In genomic region chr1:196412326-196412725, GRCh38 we compare ENCODE assay signal across 35 cellular contexts.
"Had no signal": no experiment of that assay in that cellular context is flagged by ENCODE, and none has a peak within 500 bp of the region (broad histone marks: within the 10 kb centered on the region; RNA-seq: fewer than 3 reads in every experiment).

No MANE protein-coding gene starts in this region.

- H3K27me3 Mint-ChIP-seq: activated B cell treated with CpG ODN at 0.5 μM for 24 hours; activated CD4-positive, alpha-beta memory T cell treated with anti-CD3 and anti-CD28 coated beads, Interleukin-2, amount 10 ng/mL, durations not matched to agents 7 days and 5 days; activated CD4-positive, alpha-beta T cell treated with anti-CD3 and anti-CD28 coated beads, Interleukin-2, amount 10 ng/mL, durations not matched to agents 7 days and 5 days; activated CD8-positive, alpha-beta memory T cell treated with anti-CD3 and anti-CD28 coated beads, Interleukin-2, amount 10 ng/mL, durations not matched to agents 7 days and 5 days; activated naive CD4-positive, alpha-beta T cell treated with anti-CD3 and anti-CD28 coated beads, Interleukin-2, amount 10 ng/mL, durations not matched to agents 7 days and 5 days; activated naive CD4-positive, alpha-beta T cell treated with anti-CD3 and anti-CD28 coated beads, Interleukin-2, amount 50 U/mL, for 24 hours; activated naive CD8-positive, alpha-beta T cell; activated naive CD8-positive, alpha-beta T cell treated with anti-CD3 and anti-CD28 coated beads, Interleukin-2, amount 10 ng/mL, durations not matched to agents 7 days and 5 days; activated T-cell treated with anti-CD3 and anti-CD28 coated beads, Interleukin-2, amount 50 U/mL, for 24 hours; brain; central memory CD8-positive, alpha-beta T cell had no signal

- H3K27me3 ChIP-seq: ascending aorta, cardiac muscle cell had no signal

- H3K27ac Mint-ChIP-seq: activated B cell treated with CpG ODN at 0.5 μM for 24 hours; activated CD4-positive, alpha-beta memory T cell treated with anti-CD3 and anti-CD28 coated beads, Interleukin-2, amount 10 ng/mL, durations not matched to agents 7 days and 5 days; activated CD4-positive, alpha-beta T cell treated with anti-CD3 and anti-CD28 coated beads, Interleukin-2, amount 10 ng/mL, durations not matched to agents 7 days and 5 days; activated CD8-positive, alpha-beta memory T cell treated with anti-CD3 and anti-CD28 coated beads, Interleukin-2, amount 10 ng/mL, durations not matched to agents 7 days and 5 days; activated CD8-positive, alpha-beta T cell treated with anti-CD3 and anti-CD28 coated beads, Interleukin-2, amount 10 ng/mL, durations not matched to agents 7 days and 5 days; activated naive CD4-positive, alpha-beta T cell treated with anti-CD3 and anti-CD28 coated beads, Interleukin-2, amount 10 ng/mL, durations not matched to agents 7 days and 5 days; activated naive CD4-positive, alpha-beta T cell treated with anti-CD3 and anti-CD28 coated beads, Interleukin-2, amount 50 U/mL, for 24 hours; activated naive CD8-positive, alpha-beta T cell; activated naive CD8-positive, alpha-beta T cell treated with anti-CD3 and anti-CD28 coated beads, Interleukin-2, amount 10 ng/mL, durations not matched to agents 7 days and 5 days; activated naive CD8-positive, alpha-beta T cell treated with anti-CD3 and anti-CD28 coated beads, Interleukin-2, amount 50 U/mL, for 24 hours; activated T-cell treated with anti-CD3 and anti-CD28 coated beads, Interleukin-2, amount 50 U/mL, for 24 hours; activated T-helper 2 cell treated with anti-CD3 and anti-CD28 coated beads, Interferon-gamma antibody, Interleukin-2, Interleukin-4, amounts not matched to agents 10 μg/mL and 5 μg/mL and 100 μg/mL, durations not matched to agents 14 hours and 24 hours and 36 hours; brain; T-helper 1 cell treated with Interleukin-12 subunit alpha and Interleukin-12 subunit beta and Interleukin-4 antibody, amounts not matched to agents 30 μg/mL and 1 μg/mL, for 36 hours; T-helper 2 cell treated with Interferon-gamma antibody and Interleukin-4, amounts not matched to agents 5 μg/mL and 100 μg/mL, for 36 hours had no signal

- H3K36me3 Mint-ChIP-seq: activated CD8-positive, alpha-beta memory T cell treated with anti-CD3 and anti-CD28 coated beads, Interleukin-2, amount 10 ng/mL, durations not matched to agents 7 days and 5 days; activated naive CD4-positive, alpha-beta T cell treated with anti-CD3 and anti-CD28 coated beads, Interleukin-2, amount 10 ng/mL, durations not matched to agents 7 days and 5 days; activated naive CD4-positive, alpha-beta T cell treated with anti-CD3 and anti-CD28 coated beads, Interleukin-2, amount 50 U/mL, for 24 hours; activated naive CD8-positive, alpha-beta T cell; activated naive CD8-positive, alpha-beta T cell treated with anti-CD3 and anti-CD28 coated beads, Interleukin-2, amount 10 ng/mL, durations not matched to agents 7 days and 5 days had no signal

- ATAC-seq: activated CD8-positive, alpha-beta memory T cell treated with anti-CD3 and anti-CD28 coated beads, Interleukin-2, amount 10 ng/mL, durations not matched to agents 7 days and 5 days; activated CD8-positive, alpha-beta T cell treated with anti-CD3 and anti-CD28 coated beads, Interleukin-2, amount 10 ng/mL, durations not matched to agents 7 days and 5 days; activated naive CD8-positive, alpha-beta T cell treated with anti-CD3 and anti-CD28 coated beads, Interleukin-2, amount 50 U/mL, for 24 hours had no signal

- DNase-seq: activated B cell treated with CpG ODN at 0.5 μM for 24 hours; activated CD4-positive, alpha-beta memory T cell treated with anti-CD3 and anti-CD28 coated beads, Interleukin-2, amount 10 ng/mL, durations not matched to agents 7 days and 5 days; activated CD4-positive, alpha-beta T cell treated with anti-CD3 and anti-CD28 coated beads for 48 hours; activated CD4-positive, alpha-beta T cell treated with anti-CD3 and anti-CD28 coated beads, Interleukin-2, amount 10 ng/mL, durations not matched to agents 7 days and 5 days; activated CD4-positive, alpha-beta T cell treated with anti-CD3 and anti-CD28 coated beads, Interleukin-2, amount 50 U/mL, for 48 hours; activated CD4-positive, CD25-positive, alpha-beta regulatory T cell treated with anti-CD3 and anti-CD28 coated beads, Interleukin-2, amount 50 U/mL, for 72 hours; activated CD8-positive, alpha-beta memory T cell treated with anti-CD3 and anti-CD28 coated beads for 24 hours; activated CD8-positive, alpha-beta memory T cell treated with anti-CD3 and anti-CD28 coated beads, Interleukin-2, amount 10 ng/mL, durations not matched to agents 7 days and 5 days; activated CD8-positive, alpha-beta memory T cell treated with anti-CD3 and anti-CD28 coated beads, Interleukin-2, amount 50 U/mL, for 48 hours; activated CD8-positive, alpha-beta T cell treated with anti-CD3 and anti-CD28 coated beads, Interleukin-2, amount 10 ng/mL, durations not matched to agents 7 days and 5 days; activated effector memory CD4-positive, alpha-beta T cell treated with Interleukin-2 at 50 U/mL for 16 hours; activated gamma-delta T cell; activated naive CD4-positive, alpha-beta T cell treated with anti-CD3 and anti-CD28 coated beads, Interleukin-2, amount 10 ng/mL, durations not matched to agents 7 days and 5 days; activated naive CD4-positive, alpha-beta T cell treated with Interleukin-2 at 50 U/mL for 16 hours; activated naive CD8-positive, alpha-beta T cell treated with anti-CD3 and anti-CD28 coated beads, Interleukin-2, amount 10 ng/mL, durations not matched to agents 7 days and 5 days; activated naive CD8-positive, alpha-beta T cell treated with anti-CD3 and anti-CD28 coated beads, Interleukin-2, amount 50 U/mL, for 24 hours; activated T-cell treated with anti-CD3 and anti-CD28 coated beads, Interleukin-2, amount 50 U/mL, for 24 hours; activated T-cell treated with anti-CD3 and anti-CD28 coated beads, Interleukin-2, amount 50 U/mL, for 48 hours; amygdala; anterior cingulate cortex; caudate nucleus; cerebellar nuclear complex; T-helper 1 cell; T-helper 2 cell; T-helper 9 cell; WERI-Rb-1 had no signal

- H3K9me3 ChIP-seq: ascending aorta had no signal

- H3K9me3 Mint-ChIP-seq: activated CD4-positive, alpha-beta T cell treated with anti-CD3 and anti-CD28 coated beads, Interleukin-2, amount 10 ng/mL, durations not matched to agents 7 days and 5 days; activated naive CD4-positive, alpha-beta T cell treated with anti-CD3 and anti-CD28 coated beads, Interleukin-2, amount 10 ng/mL, durations not matched to agents 7 days and 5 days; activated naive CD4-positive, alpha-beta T cell treated with anti-CD3 and anti-CD28 coated beads, Interleukin-2, amount 50 U/mL, for 24 hours; activated T-cell treated with anti-CD3 and anti-CD28 coated beads, Interleukin-2, amount 50 U/mL, for 24 hours; activated T-helper 2 cell treated with anti-CD3 and anti-CD28 coated beads, Interferon-gamma antibody, Interleukin-2, Interleukin-4, amounts not matched to agents 10 μg/mL and 5 μg/mL and 100 μg/mL, durations not matched to agents 14 hours and 24 hours and 36 hours; T-helper 1 cell treated with Interleukin-12 subunit alpha and Interleukin-12 subunit beta and Interleukin-4 antibody, amounts not matched to agents 30 μg/mL and 1 μg/mL, for 36 hours; T-helper 2 cell treated with Interferon-gamma antibody and Interleukin-4, amounts not matched to agents 5 μg/mL and 100 μg/mL, for 36 hours had no signal

- H3K4me3 ChIP-seq: ascending aorta, cardiac muscle cell had no signal

- H3K4me1 ChIP-seq: ascending aorta had no signal

- H3K27ac ChIP-seq: ascending aorta, cardiac muscle cell, WERI-Rb-1 had no signal

- H3K4me1 Mint-ChIP-seq: activated B cell treated with CpG ODN at 0.5 μM for 24 hours; activated CD4-positive, alpha-beta memory T cell treated with anti-CD3 and anti-CD28 coated beads, Interleukin-2, amount 10 ng/mL, durations not matched to agents 7 days and 5 days; activated CD4-positive, alpha-beta T cell treated with anti-CD3 and anti-CD28 coated beads, Interleukin-2, amount 10 ng/mL, durations not matched to agents 7 days and 5 days; activated naive CD4-positive, alpha-beta T cell treated with anti-CD3 and anti-CD28 coated beads, Interleukin-2, amount 10 ng/mL, durations not matched to agents 7 days and 5 days; activated naive CD4-positive, alpha-beta T cell treated with anti-CD3 and anti-CD28 coated beads, Interleukin-2, amount 50 U/mL, for 24 hours; activated naive CD8-positive, alpha-beta T cell treated with anti-CD3 and anti-CD28 coated beads, Interleukin-2, amount 10 ng/mL, durations not matched to agents 7 days and 5 days; activated naive CD8-positive, alpha-beta T cell treated with anti-CD3 and anti-CD28 coated beads, Interleukin-2, amount 50 U/mL, for 24 hours; central memory CD8-positive, alpha-beta T cell had no signal

- H3K36me3 ChIP-seq: ascending aorta, cardiac muscle cell had no signal

- H3K4me3 Mint-ChIP-seq: activated B cell treated with CpG ODN at 0.5 μM for 24 hours; activated CD4-positive, alpha-beta memory T cell treated with anti-CD3 and anti-CD28 coated beads, Interleukin-2, amount 10 ng/mL, durations not matched to agents 7 days and 5 days; activated CD4-positive, alpha-beta T cell treated with anti-CD3 and anti-CD28 coated beads, Interleukin-2, amount 10 ng/mL, durations not matched to agents 7 days and 5 days; activated CD8-positive, alpha-beta memory T cell treated with anti-CD3 and anti-CD28 coated beads, Interleukin-2, amount 10 ng/mL, durations not matched to agents 7 days and 5 days; activated CD8-positive, alpha-beta T cell treated with anti-CD3 and anti-CD28 coated beads, Interleukin-2, amount 10 ng/mL, durations not matched to agents 7 days and 5 days; activated naive CD4-positive, alpha-beta T cell treated with anti-CD3 and anti-CD28 coated beads, Interleukin-2, amount 10 ng/mL, durations not matched to agents 7 days and 5 days; activated naive CD4-positive, alpha-beta T cell treated with anti-CD3 and anti-CD28 coated beads, Interleukin-2, amount 50 U/mL, for 24 hours; activated naive CD8-positive, alpha-beta T cell; activated naive CD8-positive, alpha-beta T cell treated with anti-CD3 and anti-CD28 coated beads, Interleukin-2, amount 10 ng/mL, durations not matched to agents 7 days and 5 days; activated naive CD8-positive, alpha-beta T cell treated with anti-CD3 and anti-CD28 coated beads, Interleukin-2, amount 50 U/mL, for 24 hours; activated T-cell treated with anti-CD3 and anti-CD28 coated beads, Interleukin-2, amount 50 U/mL, for 24 hours; brain; central memory CD8-positive, alpha-beta T cell; T-helper 1 cell treated with Interleukin-12 subunit alpha and Interleukin-12 subunit beta and Interleukin-4 antibody, amounts not matched to agents 30 μg/mL and 1 μg/mL, for 36 hours; T-helper 2 cell treated with Interferon-gamma antibody and Interleukin-4, amounts not matched to agents 5 μg/mL and 100 μg/mL, for 36 hours had no signal
